In the genomic region with DNA sequence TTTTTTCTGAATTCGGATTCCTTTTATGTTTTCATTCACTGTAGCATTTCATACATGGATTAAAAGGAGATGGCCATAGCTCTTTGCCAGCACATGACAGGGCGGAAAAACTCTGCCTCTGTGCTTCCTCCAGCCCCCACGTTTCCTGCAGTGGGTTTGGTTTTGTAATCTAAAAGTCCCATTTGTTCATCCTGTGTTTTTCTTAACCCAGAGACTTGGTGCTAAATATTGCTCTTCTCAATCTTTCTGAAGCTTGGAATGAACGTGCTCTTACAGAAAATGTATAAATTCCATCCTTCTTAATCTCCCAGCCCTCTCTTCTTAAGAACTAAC, we compare ENCODE assay signal across 9 cellular contexts.
DNase-seq lines count a peak whose midpoint lies in the region; ATAC-seq, FAIRE-seq and TF ChIP-seq lines count a peak whose summit lies in the region.
"Had no signal": no experiment of that assay in that cellular context is flagged by ENCODE, and none has a peak within 500 bp of the region (broad histone marks: within the 10 kb centered on the region; RNA-seq: fewer than 3 reads in every experiment).

No MANE protein-coding gene starts in this region.

- WGBS in psoas muscle, 3 donors: 51 to 63% (median 60%) methylated on average over 4 of the region's 4 CpGs

- H3K9me3 Mint-ChIP-seq in CD8-positive, alpha-beta memory T cell: no peaks in the 10 kb centered on the region
- H3K9me3 Mint-ChIP-seq in T-cell: no peaks in the 10 kb centered on the region
- no peaks in the 10 kb centered on the region for H3K9me3 Mint-ChIP-seq in chondrocyte (ENCODE audit: low read depth)

- DNase-seq in CD8-positive, alpha-beta memory T cell: peak in 1 of 5 donors; percentile 21
- DNase-seq in T-cell (peak in 4 of 34 experiments; percentile 7 to 17 (median 14)), chondrocyte (ENCODE audit: low spot score) (no peak), psoas muscle (no peak), AG08395 (ENCODE audit: low spot score) (no peak), NCI-H2107 treated with DMSO at 0.1 percent for 48 hours (lab: John Stamatoyannopoulos, UW; ENCODE audit: unreplicated experiment) (no peak), GM19239 (ENCODE audit: insufficient read length, low spot score) (no peak)
- DNase-seq: NCI-H2171 had no signal

- no peak overlapping the region for H3K27ac ChIP-seq in CD8-positive, alpha-beta memory T cell (ENCODE audit: low read depth, low read length)
- H3K27ac ChIP-seq in psoas muscle: peak overlapping the region; percentile 58

- H3K36me3 Mint-ChIP-seq in CD8-positive, alpha-beta memory T cell: peaks cover 0 to 91% (median 24%) of the 10 kb centered on the region in 3 donors
- H3K36me3 Mint-ChIP-seq in T-cell: peaks cover 53% of the 10 kb centered on the region
- peaks cover 14% of the 10 kb centered on the region for H3K36me3 Mint-ChIP-seq in chondrocyte (ENCODE audit: low read depth)

- H3K27me3 ChIP-seq in CD8-positive, alpha-beta memory T cell (ENCODE audit: insufficient read depth, low read length, poor library complexity, severe bottlenecking): no peaks in the 10 kb centered on the region
- H3K27me3 ChIP-seq in psoas muscle (ENCODE audit: insufficient read depth in 3 of 3, low read length in 2 of 3): no peaks in the 10 kb centered on the region

- no peak overlapping the region for H3K4me3 ChIP-seq in CD8-positive, alpha-beta memory T cell (ENCODE audit: low read length)
- H3K4me3 ChIP-seq in psoas muscle: no peak overlapping the region

- CTCF ChIA-PET in CD8-positive, alpha-beta memory T cell (lab: Charles Lee): no interaction called here
- CTCF ChIA-PET in T-cell (lab: Charles Lee): no interaction called here

- peak overlapping the region; percentile 23 to 88 (median 74) for H3K27ac Mint-ChIP-seq in CD8-positive, alpha-beta memory T cell
- H3K27ac Mint-ChIP-seq in T-cell (peak overlapping the region; percentile 71 to 88), chondrocyte (ENCODE audit: unreplicated experiment) (peak overlapping the region; percentile 81)

- POLR2A ChIA-PET in CD8-positive, alpha-beta memory T cell (lab: Charles Lee): no interaction called here
- POLR2A ChIA-PET in T-cell (lab: Charles Lee): no interaction called here

- peaks cover 34% of the 10 kb centered on the region for H3K36me3 ChIP-seq in CD8-positive, alpha-beta memory T cell (ENCODE audit: insufficient read depth, low read length)
- H3K36me3 ChIP-seq in psoas muscle (ENCODE audit: insufficient read depth in 1 of 2, low read depth in 1 of 2): peaks cover 0 to 76% of the 10 kb centered on the region in 2 donors

- H3K4me1 Mint-ChIP-seq in CD8-positive, alpha-beta memory T cell: peaks cover 56 to 85% (median 83%) of the 10 kb centered on the region in 3 donors
- peaks cover 73 to 78% (median 75%) of the 10 kb centered on the region in 3 donors for H3K4me1 Mint-ChIP-seq in T-cell
- H3K4me1 Mint-ChIP-seq in chondrocyte (ENCODE audit: low read depth): peaks cover 32% of the 10 kb centered on the region

- TF ChIP-seq CTCF in chondrocyte (IDR thresholded peaks at IDR 0.05): no peak
- TF ChIP-seq CTCF in psoas muscle (IDR thresholded peaks at IDR 0.05): no peak

- peak overlapping the region in 6 of 7 donors; percentile 16 to 65 (median 33) for H3K4me3 Mint-ChIP-seq in CD8-positive, alpha-beta memory T cell
- peak overlapping the region in 2 of 3 donors; percentile 45 to 58 for H3K4me3 Mint-ChIP-seq in T-cell
- H3K4me3 Mint-ChIP-seq in chondrocyte (ENCODE audit: unreplicated experiment): no peak overlapping the region

- no peak for FAIRE-seq in GM19239 (lab: Jason Lieb, UNC)

- intact Hi-C loops in psoas muscle (cut with DNase I): no loop called here

- H3K27me3 Mint-ChIP-seq in CD8-positive, alpha-beta memory T cell: peaks cover 0 to 2% of the 10 kb centered on the region in 2 donors
- H3K27me3 Mint-ChIP-seq in T-cell: no peaks in the 10 kb centered on the region
- H3K27me3 Mint-ChIP-seq in chondrocyte (ENCODE audit: low read depth): no peaks in the 10 kb centered on the region

- H3K4me1 ChIP-seq in CD8-positive, alpha-beta memory T cell (ENCODE audit: insufficient read depth, low read length): peaks cover 42% of the 10 kb centered on the region
- peaks cover 47% of the 10 kb centered on the region for H3K4me1 ChIP-seq in psoas muscle

- no peaks in the 10 kb centered on the region for H3K9me3 ChIP-seq in CD8-positive, alpha-beta memory T cell (ENCODE audit: low read length)
- H3K9me3 ChIP-seq in psoas muscle: no peaks in the 10 kb centered on the region

- ATAC-seq in T-cell (replicated peaks in 1 of 4) (peak; percentile 50 to 76 (median 61)), psoas muscle (no peak), HG02759 (IDR thresholded peaks at IDR 0.05; ENCODE audit: unreplicated experiment) (no peak)

Comparison
In these comparisons a context has a peak if more than half of its experiments do, and no peak if none do; other contexts are left out.
1. ATAC-seq: peak in T-cell (4 of 4); none in psoas muscle (0 of 4) and HG02759 (single experiment).
2. Peak in every context shown above with its lines, with median percentiles within 50 percentile points of each other: H3K27ac Mint-ChIP-seq.